In the genomic region with DNA sequence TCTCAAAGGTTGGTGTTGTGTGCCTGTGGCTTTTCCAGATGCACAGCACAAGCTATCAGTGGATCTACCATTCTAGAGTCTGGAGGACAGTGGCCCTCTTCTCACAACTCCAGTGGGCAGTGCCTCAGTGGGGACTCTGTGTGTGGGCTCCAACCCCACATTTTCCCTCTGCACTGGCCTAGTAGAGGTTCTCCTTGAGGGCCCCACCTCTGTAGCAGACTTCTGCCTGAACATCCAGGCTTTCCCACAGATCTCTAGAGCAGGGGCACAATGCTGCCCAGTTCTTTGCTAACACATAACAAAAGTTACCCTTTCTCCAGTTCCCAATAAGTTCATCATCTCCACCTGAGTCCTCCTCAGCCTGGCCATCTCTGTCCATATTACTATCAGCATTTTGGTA, we compare ENCODE assay signal across 23 cellular contexts.
DNase-seq lines count a peak whose midpoint lies in the region; ATAC-seq, FAIRE-seq and TF ChIP-seq lines count a peak whose summit lies in the region.
"Had no signal": no experiment of that assay in that cellular context is flagged by ENCODE, and none has a peak within 500 bp of the region (broad histone marks: within the 10 kb centered on the region; RNA-seq: fewer than 3 reads in every experiment).

No MANE protein-coding gene starts in this region.

- H3K4me1 ChIP-seq in BLaER1 (peaks cover 23% of the 10 kb centered on the region), HEK293 (ENCODE audit: control insufficient read depth, insufficient read depth, low read length) (no peaks in the 10 kb centered on the region), K562 (replicated peaks in 1 of 2; ENCODE audit: control insufficient read depth in 2 of 2, insufficient read depth in 2 of 2, low read length in 2 of 2) (no peaks in the 10 kb centered on the region), foreskin keratinocyte (peaks cover 3% of the 10 kb centered on the region)

- H3K9me1 ChIP-seq in K562 (ENCODE audit: control insufficient read depth, insufficient read depth, low read length), result no peaks in the 10 kb centered on the region

- peak overlapping the region; percentile 29; the same call in 1 of the 2 replicates for H3K4me3 ChIP-seq in BLaER1
- H3K4me3 ChIP-seq in HEK293 (ENCODE audit: low read depth, low read length), result no peak overlapping the region
- no peak overlapping the region for H3K4me3 ChIP-seq in K562
- H3K4me3 ChIP-seq: GM23338 had no signal

- H3K27me3 ChIP-seq in BLaER1 (no peaks in the 10 kb centered on the region), K562 (ENCODE audit: control insufficient read depth in 2 of 2, insufficient read depth in 2 of 2, low read length in 2 of 2) (no peaks in the 10 kb centered on the region; a peak in 1 of 5 replicates), foreskin keratinocyte (no peaks in the 10 kb centered on the region)

- CTCF ChIA-PET in HEK293 (lab: Yijun Ruan, JAX), result no interaction called here
- CTCF ChIA-PET in K562 (lab: Yijun Ruan, JAX; ENCODE audit: low intra/inter-chr PET ratio), result no interaction called here

- H3K36me3 ChIP-seq in BLaER1 (peaks cover 21% of the 10 kb centered on the region), HEK293 (ENCODE audit: control insufficient read depth in 2 of 2, insufficient read depth in 1 of 2, low read length in 2 of 2) (no peaks in the 10 kb centered on the region), K562 (ENCODE audit: control insufficient read depth, insufficient read depth, low read length) (no peaks in the 10 kb centered on the region)

- no peaks in the 10 kb centered on the region for H3K79me2 ChIP-seq in K562 (ENCODE audit: control insufficient read depth, insufficient read depth, low read length)

- no peak for TF ChIP-seq RAD21 in K562 (CRISPR knock-in tag; conservative IDR thresholded peaks at IDR 0.05 in 1 of 2, IDR thresholded peaks at IDR 0.05 in 1 of 2)

- TF ChIP-seq CTCF in HEK293 (tag by site-specific recombination; IDR thresholded peaks at IDR 0.05), result no peak
- TF ChIP-seq CTCF in K562 (IDR thresholded peaks at IDR 0.05 in 2 of 3, conservative IDR thresholded peaks at IDR 0.05 in 1 of 3; ENCODE audit: insufficient read depth in 2 of 3, low read depth in 1 of 3, low read length in 3 of 3), result no peak
- no peak for TF ChIP-seq CTCF in foreskin keratinocyte (conservative IDR thresholded peaks at IDR 0.05)

- FAIRE-seq in K562 (lab: Jason Lieb, UNC), result no peak
- FAIRE-seq: A204.1, H54, HTR-8/SVneo had no signal

- DNase-seq in K562 (ENCODE audit: extremely low read depth in 1 of 4, low spot score in 3 of 4) (no peak), islet precursor cell (no peak), DMS79 (lab: John Stamatoyannopoulos, UW) (no peak), foreskin keratinocyte (no peak)
- DNase-seq: ACHN; AML-193; C1 segment of cervical spinal cord; CD4-positive, CD25-positive, alpha-beta regulatory T cell; CD8-positive, alpha-beta memory T cell; COR-L47; DMS 273 treated with DMSO at 0.1 percent for 48 hours; DMS79 treated with DMSO at 0.1 percent for 48 hours; GF-D8; HCEC 1CT; HFFc6; IMR-90; KBM-7 had no signal

- in situ Hi-C loops in K562 (cut with MboI), result no loop called here

- TF ChIP-seq POLR2A in K562 (conservative IDR thresholded peaks at IDR 0.05), result no peak

- H4K20me1 ChIP-seq in BLaER1 (no peaks in the 10 kb centered on the region), K562 (replicated peaks; ENCODE audit: control insufficient read depth, insufficient read depth, low read length) (no peaks in the 10 kb centered on the region)

- H3K9me3 ChIP-seq in BLaER1 (peaks cover 81% of the 10 kb centered on the region), HEK293 (ENCODE audit: control insufficient read depth, insufficient read depth, low read depth, low read length) (no peaks in the 10 kb centered on the region; the same call in 1 of the 2 replicates), K562 (replicated peaks; ENCODE audit: control insufficient read depth, insufficient read depth, low read depth, low read length) (no peaks in the 10 kb centered on the region; the same call in 1 of the 2 replicates)

- intact Hi-C loops in K562 (cut with micrococcal nuclease), result no loop called here

- H3K9ac ChIP-seq in BLaER1 (no peak overlapping the region), K562 (ENCODE audit: insufficient read depth in 1 of 2, low read depth in 2 of 2, low read length in 2 of 2) (no peak overlapping the region)

- H2AFZ ChIP-seq in K562 (ENCODE audit: low read depth, low read length), result no peak overlapping the region
- H2AFZ ChIP-seq: GM23338 had no signal

- POLR2A ChIA-PET in HEK293 (lab: Yijun Ruan, JAX), result no interaction called here
- POLR2A ChIA-PET in K562 (lab: Yijun Ruan, JAX), result no interaction called here

- no peak for TF ChIP-seq EP300 in K562 (IDR thresholded peaks at IDR 0.05; ENCODE audit: low read length)

- BruUV-seq in K562 (replicated peaks; lab: Mats Ljungman, UMichigan), result no TSS peak

- ATAC-seq in K562 (no peak), foreskin keratinocyte (no peak)
- ATAC-seq: GM23338 had no signal

- H3K27ac ChIP-seq in BLaER1 (no peak overlapping the region), HEK293 (ENCODE audit: extremely low read depth, low read depth, low read length) (no peak overlapping the region), K562 (ENCODE audit: extremely low read depth, low read depth, low read length) (no peak overlapping the region), foreskin keratinocyte (no peak overlapping the region)

- H3K4me2 ChIP-seq in BLaER1 (no peak overlapping the region), K562 (ENCODE audit: insufficient read depth, low read length) (no peak overlapping the region)
- H3K4me2 ChIP-seq: GM23338 had no signal

TF ChIP-seq in HEK293, 187 proteins besides CTCF, POLR2A, EP300 and RAD21:
- TF ChIP-seq ZNF785 (tag by site-specific recombination; IDR thresholded peaks at IDR 0.05), result no peak
- TF ChIP-seq ZNF549 (tag by site-specific recombination; IDR thresholded peaks at IDR 0.05), result peak; percentile 46; the same call in 1 of the 2 replicates
- TF ChIP-seq SETDB1 (IDR thresholded peaks at IDR 0.05; ENCODE audit: insufficient read length, low read length), result peak; percentile 80
- no peak for TF ChIP-seq GLIS1 (tag by site-specific recombination; IDR thresholded peaks at IDR 0.05)
- no peak for TF ChIP-seq ZNF791 (tag by site-specific recombination; IDR thresholded peaks at IDR 0.05)
- TF ChIP-seq, protein P1, sequence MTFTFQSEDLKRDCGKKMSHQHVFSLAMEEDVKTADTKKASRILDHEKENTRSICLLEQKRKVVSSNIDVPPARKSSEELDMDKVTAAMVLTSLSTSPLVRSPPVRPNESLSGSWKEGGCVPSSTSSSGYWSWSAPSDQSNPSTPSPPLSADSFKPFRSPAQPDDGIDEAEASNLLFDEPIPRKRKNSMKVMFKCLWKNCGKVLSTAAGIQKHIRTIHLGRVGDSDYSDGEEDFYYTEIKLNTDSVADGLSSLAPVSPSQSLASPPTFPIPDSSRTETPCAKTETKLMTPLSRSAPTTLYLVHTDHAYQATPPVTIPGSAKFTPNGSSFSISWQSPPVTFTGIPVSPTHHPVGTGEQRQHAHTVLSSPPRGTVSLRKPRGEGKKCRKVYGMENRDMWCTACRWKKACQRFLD (tag by site-specific recombination; IDR thresholded peaks at IDR 0.05), result no peak
- TF ChIP-seq OVOL3 (tag by site-specific recombination; IDR thresholded peaks at IDR 0.05), result no peak
TF ChIP-seq in HEK293: peak in this region for 2.

TF ChIP-seq in K562, 482 proteins besides CTCF, POLR2A, EP300 and RAD21:
- TF ChIP-seq ZFP36 (IDR thresholded peaks at IDR 0.05; ENCODE audit: low read depth, low read length, partially characterized antibody) (peak; percentile 19), CBX3 (IDR thresholded peaks at IDR 0.05; ENCODE audit: borderline replicate concordance in 1 of 2, low read length in 2 of 2) (0 out of 3 replicates have a peak, but pooled peaks of 1 of the 2 experiments have one; percentile 26), KLF10 (CRISPR knock-in tag; IDR thresholded peaks at IDR 0.05) (no peak), CBX5 (IDR thresholded peaks at IDR 0.05; ENCODE audit: borderline replicate concordance, low read depth) (peak; percentile 71; the same call in 1 of the 2 replicates)
